8 cellular contexts compared by ENCODE assay signal in genomic region chr11:77082838-77083552, GRCh38. TPM values are rescaled to one million over a fixed set of nuclear protein-coding genes. Genes with fewer than 3 reads are reported as not detected.
DNase-seq lines count a peak whose midpoint lies in the region; ATAC-seq lines count a peak whose summit lies in the region.

No MANE protein-coding gene starts in this region.

- POLR2A ChIA-PET in CD4-positive, alpha-beta memory T cell (lab: Charles Lee; ENCODE audit: partially characterized antibody), result interaction anchor here (1.1 to 2.5 kb wide), 7 partner anchors 8 to 35 kb away, joined by 3 to 14 read pairs (median 5); partner anchors contain the start of gene CAPN5

- peak; percentile 39 to 58 (median 44) for DNase-seq in CD4-positive, alpha-beta memory T cell
- peak; percentile 23 for DNase-seq in activated CD4-positive, alpha-beta T cell treated with anti-CD3 and anti-CD28 coated beads, Interleukin-2, amount 50 U/mL, for 1 hour
- DNase-seq in fibroblast of gingiva (ENCODE audit: low read depth) (peak; percentile 32), sciatic nerve (ENCODE audit: low spot score) (peak; percentile 76), hepatic stellate cell (ENCODE audit: low spot score) (no peak)

- no peaks in the 10 kb centered on the region for H3K36me3 Mint-ChIP-seq in CD4-positive, alpha-beta memory T cell

- H3K27ac Mint-ChIP-seq in CD4-positive, alpha-beta memory T cell, result peak overlapping the region; percentile 77 to 95 (median 92)

- H3K27me3 ChIP-seq in CD4-positive, alpha-beta memory T cell (ENCODE audit: insufficient read depth, low read length), result no peaks in the 10 kb centered on the region

- H3K36me3 ChIP-seq in CD4-positive, alpha-beta memory T cell (ENCODE audit: insufficient read depth, low read length), result no peaks in the 10 kb centered on the region

- ATAC-seq in sciatic nerve (peak; percentile 81), HG03280 (IDR thresholded peaks at IDR 0.05; ENCODE audit: unreplicated experiment) (no peak), GM21528 (IDR thresholded peaks at IDR 0.05; ENCODE audit: low FRiP score, unreplicated experiment) (no peak), GM21381 (IDR thresholded peaks at IDR 0.05; ENCODE audit: unreplicated experiment) (no peak)

- H3K4me1 ChIP-seq in CD4-positive, alpha-beta memory T cell (ENCODE audit: insufficient read depth, low read length), result peaks cover 18% of the 10 kb centered on the region

- H3K4me1 Mint-ChIP-seq in CD4-positive, alpha-beta memory T cell, result peaks cover 2 to 15% (median 10%) of the 10 kb centered on the region in 4 donors

- CTCF ChIA-PET in CD4-positive, alpha-beta memory T cell (lab: Charles Lee; ENCODE audit: partially characterized antibody), result interaction anchor here (0.9 to 4.5 kb wide), 6 partner anchors 8 to 164 kb away, joined by 3 to 45 read pairs (median 4); partner anchors contain the start of gene CAPN5

- H3K9me3 ChIP-seq in CD4-positive, alpha-beta memory T cell (ENCODE audit: control insufficient read depth in 1 of 2, low read length in 2 of 2), result no peaks in the 10 kb centered on the region

- no peak overlapping the region for H3K4me3 ChIP-seq in CD4-positive, alpha-beta memory T cell (ENCODE audit: low read length in 2 of 2)

- H3K27me3 Mint-ChIP-seq in CD4-positive, alpha-beta memory T cell, result peaks cover 0 to 3% of the 10 kb centered on the region in 2 donors

- intact Hi-C loops in CD4-positive, alpha-beta memory T cell (cut with micrococcal nuclease), result loop anchor here (2.0 kb wide), 1 partner anchor 16 kb away; the partner anchor contains the start of gene CAPN5
- intact Hi-C loops in sciatic nerve (cut with DNase I), result no loop called here

- peak overlapping the region; percentile 57 to 85 (median 76) for H3K4me3 Mint-ChIP-seq in CD4-positive, alpha-beta memory T cell

- H3K27ac ChIP-seq in CD4-positive, alpha-beta memory T cell (ENCODE audit: low read depth, low read length), result peak overlapping the region; percentile 24

- H3K9me3 Mint-ChIP-seq in CD4-positive, alpha-beta memory T cell, result peaks cover 0 to 7% (median 0%) of the 10 kb centered on the region in 8 donors

RNA-seq across cellular contexts. Expression of gene CAPN5, which starts 16.2 kb away (rescaled TPM):
- 1 to 10 TPM; 1.6 to 1.9 TPM for total RNA-seq in CD4-positive, alpha-beta memory T cell
- 1 to 10 TPM; 1.4 to 2.6 TPM for polyA plus RNA-seq in CD4-positive, alpha-beta memory T cell
- total RNA-seq in sciatic nerve, result 20.1 TPM

RNA-seq across cellular contexts. Expression of gene OMP, which starts 19.6 kb away (rescaled TPM):
- total RNA-seq in CD4-positive, alpha-beta memory T cell, result under 1 TPM in 1 of 2 experiments, not detected in 1; 0.79 TPM
- not detected for polyA plus RNA-seq in CD4-positive, alpha-beta memory T cell
- total RNA-seq in sciatic nerve, result 2.8 TPM

RNA-seq across cellular contexts. Expression of gene MYO7A, which starts 45.1 kb away (rescaled TPM):
- under 1 TPM; 0.20 to 0.47 TPM for total RNA-seq in CD4-positive, alpha-beta memory T cell
- under 1 TPM in 1 of 2 donors, not detected in 1; 0.24 TPM for polyA plus RNA-seq in CD4-positive, alpha-beta memory T cell
- 16.7 TPM for total RNA-seq in sciatic nerve

RNA-seq across cellular contexts. Expression of gene B3GNT6, which starts 48.8 kb away (rescaled TPM):
- total RNA-seq in CD4-positive, alpha-beta memory T cell, result not detected
- not detected for polyA plus RNA-seq in CD4-positive, alpha-beta memory T cell
- total RNA-seq in sciatic nerve, result not detected

Comparison
In these comparisons a context has a peak if more than half of its experiments do, and no peak if none do; other contexts are left out.
1. RNA of gene MYO7A, which starts 45.1 kb away (total RNA-seq): 16.7 TPM in sciatic nerve (single experiment); 0.20 to 0.47 TPM in CD4-positive, alpha-beta memory T cell; every median in the first group is over 10 times any median in the second.